Comparison of ENCODE assay signal across 19 cellular contexts in the genomic region with DNA sequence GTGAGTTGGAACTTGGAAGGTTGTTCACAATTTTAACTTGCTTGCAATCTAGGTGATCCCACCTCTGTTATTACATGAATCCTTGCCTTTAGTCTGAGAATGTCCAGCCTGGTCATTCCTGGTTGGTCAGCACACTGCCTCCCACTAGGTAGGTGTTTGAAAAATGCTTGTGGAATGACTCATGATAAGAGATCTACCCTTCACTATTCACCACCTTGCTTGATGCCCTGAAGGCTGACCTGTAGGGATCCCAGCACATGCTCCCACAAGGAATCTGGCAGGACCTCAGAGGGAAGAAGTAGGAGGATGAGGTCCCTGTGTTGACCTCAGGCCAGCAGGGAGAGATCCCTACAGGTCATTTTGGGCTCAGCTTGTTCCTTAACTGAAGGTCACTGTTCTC. TPM values are rescaled to one million over a fixed set of nuclear protein-coding genes. Genes with fewer than 3 reads are reported as not detected.
A peak's percentile ranks its signal among the peaks of the same experiment; 100 is the strongest.
DNase-seq lines count a peak whose midpoint lies in the region; ATAC-seq and TF ChIP-seq lines count a peak whose summit lies in the region.
"Had no signal": no experiment of that assay in that cellular context is flagged by ENCODE, and none has a peak within 500 bp of the region (broad histone marks: within the 10 kb centered on the region; RNA-seq: fewer than 3 reads in every experiment).

No MANE protein-coding gene starts in this region.

- POLR2A ChIA-PET in MCF 10A (lab: Yijun Ruan, JAX) (interaction anchor here (0.5 kb wide), 1 partner anchor 215 kb away, joined by 3 read pairs; a partner anchor contains a TSS), Panc1 (lab: Charles Lee) (no interaction called here)
- POLR2A ChIA-PET in naive thymus-derived CD4-positive, alpha-beta T cell (lab: Charles Lee): no interaction called here

- H2AFZ ChIP-seq in trophoblast cell (ENCODE audit: insufficient read depth, low read length, poor library complexity): no peak overlapping the region

- TF ChIP-seq POLR2A in breast epithelium (IDR thresholded peaks at IDR 0.05): no peak

- no peak for TF ChIP-seq CTCF in MCF 10A (IDR thresholded peaks at IDR 0.05; ENCODE audit: unreplicated experiment)
- no peak for TF ChIP-seq CTCF in breast epithelium (IDR thresholded peaks at IDR 0.05)
- no peak for TF ChIP-seq CTCF in Panc1 (IDR thresholded peaks at IDR 0.05)
- no peak for TF ChIP-seq CTCF in epithelial cell of esophagus (IDR thresholded peaks at IDR 0.05; ENCODE audit: insufficient read depth, low read depth, low read length, missing control alignments)

- no peak overlapping the region for H3K9ac ChIP-seq in trophoblast cell (ENCODE audit: low read length)

- H3K27ac Mint-ChIP-seq in MCF 10A (ENCODE audit: low read depth, unreplicated experiment): no peak overlapping the region
- H3K27ac Mint-ChIP-seq in naive thymus-derived CD4-positive, alpha-beta T cell: no peak overlapping the region
- H3K27ac Mint-ChIP-seq: HFFc6 had no signal

- no peak overlapping the region for H3K4me3 Mint-ChIP-seq in MCF 10A (ENCODE audit: unreplicated experiment)
- H3K4me3 Mint-ChIP-seq in naive thymus-derived CD4-positive, alpha-beta T cell: no peak overlapping the region
- H3K4me3 Mint-ChIP-seq: HFFc6 had no signal

- no peaks in the 10 kb centered on the region for H3K36me3 Mint-ChIP-seq in MCF 10A (ENCODE audit: insufficient read depth, unreplicated experiment)
- H3K36me3 Mint-ChIP-seq in naive thymus-derived CD4-positive, alpha-beta T cell: no peaks in the 10 kb centered on the region

- H3K4me3 ChIP-seq in breast epithelium (no peak overlapping the region), Panc1 (ENCODE audit: low read depth in 2 of 2, low read length in 2 of 2) (no peak overlapping the region), epithelial cell of esophagus (ENCODE audit: low read length) (no peak overlapping the region), trophoblast cell (ENCODE audit: low read depth, low read length) (no peak overlapping the region)
- H3K4me3 ChIP-seq in naive thymus-derived CD4-positive, alpha-beta T cell (ENCODE audit: low read length): no peak overlapping the region

- no peaks in the 10 kb centered on the region for H3K79me2 ChIP-seq in trophoblast cell (ENCODE audit: control insufficient read depth, insufficient read depth, low read length, poor library complexity)

- H3K9me3 ChIP-seq in breast epithelium: no peaks in the 10 kb centered on the region
- no peaks in the 10 kb centered on the region for H3K9me3 ChIP-seq in Panc1 (ENCODE audit: control insufficient read depth, insufficient read depth, low read depth, low read length)
- no peaks in the 10 kb centered on the region for H3K9me3 ChIP-seq in trophoblast cell (ENCODE audit: insufficient read depth, low read depth, low read length)
- no peaks in the 10 kb centered on the region for H3K9me3 ChIP-seq in naive thymus-derived CD4-positive, alpha-beta T cell (ENCODE audit: control insufficient read depth in 2 of 3, low read length in 3 of 3)

- no peak overlapping the region for H2BK12ac ChIP-seq in trophoblast cell (ENCODE audit: low read length)

- H4K12ac ChIP-seq in trophoblast cell (ENCODE audit: low read depth, low read length): no peak overlapping the region

- no peak overlapping the region for H3K23ac ChIP-seq in trophoblast cell (ENCODE audit: low read length)

- H3K36me3 ChIP-seq in breast epithelium (no peaks in the 10 kb centered on the region), Panc1 (ENCODE audit: control insufficient read depth, insufficient read depth, low read length) (no peaks in the 10 kb centered on the region), trophoblast cell (ENCODE audit: control insufficient read depth in 1 of 2, insufficient read depth in 2 of 2, low read length in 2 of 2) (no peaks in the 10 kb centered on the region)
- no peaks in the 10 kb centered on the region for H3K36me3 ChIP-seq in naive thymus-derived CD4-positive, alpha-beta T cell (ENCODE audit: control insufficient read depth in 2 of 3, insufficient read depth in 3 of 3, low read length in 3 of 3)

- no peak overlapping the region for H3K14ac ChIP-seq in trophoblast cell (ENCODE audit: low read length)

- CTCF ChIA-PET in MCF 10A (lab: Yijun Ruan, JAX): interaction anchor here (0.6 kb wide), 1 partner anchor 270 kb away, joined by 3 read pairs; no protein-coding TSS in a partner anchor
- CTCF ChIA-PET in Panc1 (lab: Charles Lee): no interaction called here
- CTCF ChIA-PET in naive thymus-derived CD4-positive, alpha-beta T cell (lab: Charles Lee): interaction anchor here (0.7 kb wide), 1 partner anchor 26 kb away, joined by 3 read pairs; no protein-coding TSS in a partner anchor

- in situ Hi-C loops in Panc1 (cut with HindIII; ENCODE audit: low pct_unique_long_range_greater_than_20kb, low sequenced_read_pairs): no loop called here

- intact Hi-C loops in MCF 10A (cut with micrococcal nuclease) (no loop called here), breast epithelium (cut with DNase I; ENCODE audit: low total_unique reads) (no loop called here), Panc1 (cut with micrococcal nuclease; ENCODE audit: unreplicated experiment) (no loop called here)
- intact Hi-C loops in naive thymus-derived CD4-positive, alpha-beta T cell (cut with micrococcal nuclease): no loop called here

- H3K27me3 ChIP-seq in breast epithelium (no peaks in the 10 kb centered on the region), Panc1 (ENCODE audit: control insufficient read depth, insufficient read depth, low read length) (no peaks in the 10 kb centered on the region; the same call in 1 of the 2 replicates), trophoblast cell (ENCODE audit: insufficient read depth, low read length) (no peaks in the 10 kb centered on the region)
- no peaks in the 10 kb centered on the region for H3K27me3 ChIP-seq in naive thymus-derived CD4-positive, alpha-beta T cell (ENCODE audit: control insufficient read depth in 2 of 2, insufficient read depth in 2 of 2, low read length in 2 of 2)

- no peak overlapping the region for H3K4ac ChIP-seq in trophoblast cell (ENCODE audit: low read depth, low read length)

- H3K4me1 ChIP-seq in breast epithelium: no peaks in the 10 kb centered on the region
- no peaks in the 10 kb centered on the region for H3K4me1 ChIP-seq in Panc1 (ENCODE audit: control insufficient read depth, insufficient read depth, low read length)
- H3K4me1 ChIP-seq in trophoblast cell (ENCODE audit: control insufficient read depth in 1 of 2, insufficient read depth in 2 of 2, low read length in 2 of 2): peaks cover 0 to 5% of the 10 kb centered on the region in 2 experiments
- H3K4me1 ChIP-seq in naive thymus-derived CD4-positive, alpha-beta T cell (ENCODE audit: control insufficient read depth in 2 of 2, insufficient read depth in 2 of 2, low read length in 2 of 2): no peaks in the 10 kb centered on the region

- no peak overlapping the region for H4K8ac ChIP-seq in trophoblast cell (ENCODE audit: low read depth, low read length)

- H3K4me2 ChIP-seq in trophoblast cell (ENCODE audit: low read length): no peak overlapping the region

- H4K91ac ChIP-seq in trophoblast cell (ENCODE audit: low read depth, low read length): no peak overlapping the region

- no peaks in the 10 kb centered on the region for H3K9me3 Mint-ChIP-seq in MCF 10A (ENCODE audit: unreplicated experiment)
- no peaks in the 10 kb centered on the region for H3K9me3 Mint-ChIP-seq in naive thymus-derived CD4-positive, alpha-beta T cell
- H3K9me3 Mint-ChIP-seq: HFFc6 had no signal

- 0 out of 2 replicates have a peak, but pooled peaks have one; percentile 21 for ATAC-seq in Panc1
- no peak for ATAC-seq in naive thymus-derived CD4-positive, alpha-beta T cell

- H2BK120ac ChIP-seq in trophoblast cell (ENCODE audit: insufficient read depth, low read length, poor library complexity): no peak overlapping the region

- no peaks in the 10 kb centered on the region for H3K27me3 Mint-ChIP-seq in MCF 10A (ENCODE audit: insufficient read depth, unreplicated experiment)
- H3K27me3 Mint-ChIP-seq in naive thymus-derived CD4-positive, alpha-beta T cell: peaks cover 17 to 53% (median 25%) of the 10 kb centered on the region in 5 donors

- peak; percentile 14 for DNase-seq in MCF 10A (ENCODE audit: unreplicated experiment)
- DNase-seq in breast epithelium (ENCODE audit: low spot score in 2 of 2): no peak
- DNase-seq in Panc1 (ENCODE audit: low read depth, low spot score): no peak
- DNase-seq in epithelial cell of esophagus (ENCODE audit: low read depth): peak; percentile 15
- peak; percentile 52 to 74 for DNase-seq in trophoblast cell
- DNase-seq in NCI-H526 (lab: John Stamatoyannopoulos, UW): no peak
- no peak for DNase-seq in naive thymus-derived CD4-positive, alpha-beta T cell
- no peak for DNase-seq in stimulated activated naive CD4-positive, alpha-beta T cell (lab: John Stamatoyannopoulos, UW)
- DNase-seq: AML-193, DMS79 treated with DMSO at 0.1 percent for 48 hours, HFFc6, KG1, NCI-H1417 treated with DMSO at 0.1 percent for 48 hours, NCI-H187 treated with DMSO at 0.1 percent for 48 hours, NCI-H345, NCI-H524 treated with DMSO at 0.1 percent for 48 hours, SHP77 treated with DMSO at 0.1 percent for 48 hours had no signal

- no peak overlapping the region for H3K27ac ChIP-seq in breast epithelium
- no peak overlapping the region for H3K27ac ChIP-seq in Panc1 (ENCODE audit: low read length)
- no peak overlapping the region for H3K27ac ChIP-seq in trophoblast cell (ENCODE audit: low read depth, low read length)
- H3K27ac ChIP-seq in naive thymus-derived CD4-positive, alpha-beta T cell (ENCODE audit: low read depth, low read length): no peak overlapping the region
- H3K27ac ChIP-seq: 22Rv1, C4-2B had no signal

- BruUV-seq in MCF 10A (replicated peaks; lab: Mats Ljungman, UMichigan) (no TSS peak), Panc1 (replicated peaks; lab: Mats Ljungman, UMichigan) (no TSS peak)

- H2AK5ac ChIP-seq in trophoblast cell (ENCODE audit: low read length): no peak overlapping the region

- H3K4me1 Mint-ChIP-seq in MCF 10A (ENCODE audit: insufficient read depth, unreplicated experiment): peaks cover 14% of the 10 kb centered on the region
- peaks cover 0 to under 1% (median 0%) of the 10 kb centered on the region in 7 donors for H3K4me1 Mint-ChIP-seq in naive thymus-derived CD4-positive, alpha-beta T cell

- H2BK5ac ChIP-seq in trophoblast cell (ENCODE audit: low read depth, low read length, poor library complexity): no peak overlapping the region

- H3K18ac ChIP-seq in trophoblast cell (ENCODE audit: low read length): no peak overlapping the region

- H3K79me1 ChIP-seq in trophoblast cell (ENCODE audit: low read length): no peaks in the 10 kb centered on the region

RNA-seq across cellular contexts. Expression of a gene that starts 30.2 kb away (rescaled TPM):
- total RNA-seq in MCF 10A (2022) (3.5 and 4.6 TPM in 2 replicates), breast epithelium (1 to 10 TPM; 6.2 to 7.8 (median 6.3) TPM), Panc1 (2021; ENCODE audit: unreplicated experiment) (58.4 TPM)
- 93.9 TPM for polyA plus RNA-seq in Panc1 (2012; ENCODE audit: insufficient read length)
- 1.1 TPM in 2 replicates for polyA plus RNA-seq in trophoblast cell (2013)
- total RNA-seq in naive thymus-derived CD4-positive, alpha-beta T cell: 10 to 100 TPM in 1 of 5 experiments, 1 to 10 TPM in 4; 7.0 to 10.0 (median 8.1) TPM
- 1 to 10 TPM; 1.7 to 1.8 TPM for polyA plus RNA-seq in naive thymus-derived CD4-positive, alpha-beta T cell

RNA-seq across cellular contexts. Expression of a gene that starts 58.5 kb away (rescaled TPM):
- total RNA-seq in MCF 10A (2022) (7.5 and 11.9 TPM in 2 replicates), breast epithelium (1 to 10 TPM; 1.6 to 2.9 (median 2.7) TPM), Panc1 (2021; ENCODE audit: unreplicated experiment) (35.8 TPM)
- polyA plus RNA-seq in Panc1 (2012; ENCODE audit: insufficient read length): 17.6 TPM
- polyA plus RNA-seq in trophoblast cell (2013): 15.0 and 15.3 TPM in 2 replicates
- total RNA-seq in naive thymus-derived CD4-positive, alpha-beta T cell: 10 to 100 TPM in 1 of 5 experiments, 1 to 10 TPM in 4; 2.6 to 50.1 (median 3.4) TPM
- polyA plus RNA-seq in naive thymus-derived CD4-positive, alpha-beta T cell: 1 to 10 TPM in 1 of 2 donors, under 1 TPM in 1; 0.41 to 5.9 TPM

Comparison
In these comparisons a context has a peak if more than half of its experiments do, and no peak if none do; other contexts are left out.
1. DNase-seq: peak in MCF 10A (single experiment), epithelial cell of esophagus (single experiment) and trophoblast cell (2 of 2); none in breast epithelium (0 of 2), Panc1 (single experiment), NCI-H526 (0 of 2), naive thymus-derived CD4-positive, alpha-beta T cell (0 of 9) and stimulated activated naive CD4-positive, alpha-beta T cell (0 of 6).